8 cellular contexts compared by ENCODE assay signal in the genomic region with DNA sequence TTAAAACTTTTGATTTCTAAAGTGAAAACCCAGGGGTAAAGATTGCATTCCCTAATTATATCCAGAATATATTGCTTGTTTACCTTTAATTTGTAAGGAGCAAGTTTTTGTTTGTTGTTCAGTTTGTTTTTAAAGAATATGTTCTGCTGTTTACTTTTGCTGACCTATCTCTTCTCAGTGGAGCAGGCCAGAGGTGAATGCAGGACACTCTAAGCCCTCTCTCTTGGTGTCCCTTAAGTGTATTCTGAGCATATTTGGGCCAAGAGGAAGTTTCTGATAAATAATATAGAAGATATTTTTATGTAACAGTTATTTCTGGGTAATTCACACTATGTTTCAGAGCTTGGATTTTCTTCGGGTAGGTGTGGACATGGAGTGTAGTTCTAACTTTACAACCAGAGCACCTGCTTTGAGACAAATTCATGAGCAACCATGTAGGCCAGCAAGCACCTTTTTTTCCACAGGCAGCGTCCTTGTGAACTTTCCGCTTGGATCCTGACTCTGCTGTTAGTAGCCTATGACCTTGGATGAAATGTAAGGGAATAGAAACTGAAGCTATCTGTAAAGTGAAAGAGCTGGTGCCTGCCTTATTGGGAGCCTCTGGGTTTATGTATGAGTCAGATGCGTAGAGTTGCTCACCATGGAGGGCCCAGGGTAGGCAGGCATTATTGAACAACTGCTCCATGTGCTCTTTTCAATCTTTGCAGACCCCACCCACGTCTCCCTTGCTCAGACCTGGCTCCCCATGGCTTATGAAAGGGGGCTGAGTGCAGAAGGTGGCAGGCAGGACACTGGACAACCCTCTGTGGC. TPM values are rescaled to one million over a fixed set of nuclear protein-coding genes. Genes with fewer than 3 reads are reported as not detected.
DNase-seq lines count a peak whose midpoint lies in the region; ATAC-seq, FAIRE-seq and TF ChIP-seq lines count a peak whose summit lies in the region.

No MANE protein-coding gene starts in this region.

- TF ChIP-seq CTCF in WTC11 (IDR thresholded peaks at IDR 0.05) = no peak
- TF ChIP-seq CTCF in kidney (IDR thresholded peaks at IDR 0.05; ENCODE audit: borderline replicate concordance, extremely low read depth, insufficient read depth) = no peak
- no peak for TF ChIP-seq CTCF in transverse colon (IDR thresholded peaks at IDR 0.05)

- POLR2A ChIA-PET in WTC11 (lab: Charles Lee) = no interaction called here

- CTCF ChIA-PET in WTC11 (lab: Charles Lee) = no interaction called here

- no peak for TF ChIP-seq POLR2A in transverse colon (IDR thresholded peaks at IDR 0.05)

- peak overlapping the region; percentile 87; the same call in 1 of the 2 replicates for H3K27ac Mint-ChIP-seq in WTC11

- H3K9me3 ChIP-seq in kidney (ENCODE audit: control insufficient read depth in 1 of 2, low read length in 2 of 2) (no peaks in the 10 kb centered on the region), transverse colon (no peaks in the 10 kb centered on the region)

- H3K36me3 ChIP-seq in kidney (ENCODE audit: control insufficient read depth in 1 of 2, insufficient read depth in 2 of 2, low read length in 2 of 2) (peaks cover 9 to 26% of the 10 kb centered on the region in 2 donors), transverse colon (peaks cover 0 to 24% (median 0%) of the 10 kb centered on the region in 4 donors)

- H3K27ac ChIP-seq in kidney (ENCODE audit: low read depth in 2 of 2, low read length in 2 of 2) = peak overlapping the region; percentile 63 to 71
- peak overlapping the region; percentile 48 to 63 (median 58) for H3K27ac ChIP-seq in transverse colon
- H3K27ac ChIP-seq in substantia nigra (ENCODE audit: low read depth, low read length, poor library complexity, severe bottlenecking) = no peak overlapping the region

- no peak overlapping the region for H3K4me3 Mint-ChIP-seq in WTC11

- peaks cover 14 to 34% of the 10 kb centered on the region in 2 donors for H3K4me1 ChIP-seq in kidney (ENCODE audit: control insufficient read depth in 1 of 2, insufficient read depth in 1 of 2, low read depth in 1 of 2, low read length in 2 of 2)
- H3K4me1 ChIP-seq in transverse colon = peaks cover 13 to 60% (median 39%) of the 10 kb centered on the region in 4 donors

- peaks cover 9% of the 10 kb centered on the region for H3K4me1 Mint-ChIP-seq in WTC11

- DNase-seq in WTC11 (ENCODE audit: low spot score) (no peak), kidney (no peak), transverse colon (no peak), substantia nigra (lab: John Stamatoyannopoulos, UW) (no peak), cerebellar cortex (ENCODE audit: low spot score) (no peak), KG1 (lab: John Stamatoyannopoulos, UW) (no peak)

- intact Hi-C loops in kidney (cut with DNase I) (no loop called here), transverse colon (cut with DNase I; ENCODE audit: low total_unique reads) (no loop called here)

- peak overlapping the region in 1 of 2 donors; percentile 9 for H3K9ac ChIP-seq in kidney (ENCODE audit: low read length in 2 of 2)

- peak; percentile 68 for ATAC-seq in GM18520 (IDR thresholded peaks at IDR 0.05; ENCODE audit: unreplicated experiment)
- ATAC-seq in HG02798 (IDR thresholded peaks at IDR 0.05; ENCODE audit: poor library complexity, unreplicated experiment) = peak; percentile 80
- no peak for ATAC-seq in WTC11

- WGBS in transverse colon (ENCODE audit: low coverage in 1 of 2), 2 donors = 40 to 48% methylated on average over 1 to 5 of the region's 5 CpGs

- in situ Hi-C loops in transverse colon (cut with MboI; ENCODE audit: low pct_ligation_motif_present in 1 of 4, low pct_unique_long_range_greater_than_20kb in 1 of 4, low sequenced_read_pairs in 3 of 4) = no loop called here

- H3K36me3 Mint-ChIP-seq in WTC11 = peaks cover 12% of the 10 kb centered on the region

- no peaks in the 10 kb centered on the region for H3K27me3 ChIP-seq in transverse colon

- no peaks in the 10 kb centered on the region for H3K9me3 Mint-ChIP-seq in WTC11

- H3K27me3 Mint-ChIP-seq in WTC11 (ENCODE audit: low read depth) = no peaks in the 10 kb centered on the region

- H3K4me3 ChIP-seq in kidney (ENCODE audit: low read length in 2 of 2) (peak overlapping the region in 1 of 2 donors; percentile 33), transverse colon (no peak overlapping the region)

- no peak for TF ChIP-seq EP300 in transverse colon (IDR thresholded peaks at IDR 0.05; ENCODE audit: low read depth)

- FAIRE-seq in kidney (lab: Jason Lieb, UNC) = no peak

TF ChIP-seq in WTC11, 78 proteins besides CTCF, POLR2A, EP300 and RAD21 (continues in another document):
- TF ChIP-seq PRRX2 (CRISPR knock-in tag; IDR thresholded peaks at IDR 0.05) = no peak
- TF ChIP-seq MXD4 (CRISPR knock-in tag; IDR thresholded peaks at IDR 0.05; ENCODE audit: borderline replicate concordance) = no peak
- no peak for TF ChIP-seq TCF7 (CRISPR knock-in tag; IDR thresholded peaks at IDR 0.05; ENCODE audit: low read depth)
- no peak for TF ChIP-seq NFE2L1 (CRISPR knock-in tag; IDR thresholded peaks at IDR 0.05)
- TF ChIP-seq, protein P1, sequence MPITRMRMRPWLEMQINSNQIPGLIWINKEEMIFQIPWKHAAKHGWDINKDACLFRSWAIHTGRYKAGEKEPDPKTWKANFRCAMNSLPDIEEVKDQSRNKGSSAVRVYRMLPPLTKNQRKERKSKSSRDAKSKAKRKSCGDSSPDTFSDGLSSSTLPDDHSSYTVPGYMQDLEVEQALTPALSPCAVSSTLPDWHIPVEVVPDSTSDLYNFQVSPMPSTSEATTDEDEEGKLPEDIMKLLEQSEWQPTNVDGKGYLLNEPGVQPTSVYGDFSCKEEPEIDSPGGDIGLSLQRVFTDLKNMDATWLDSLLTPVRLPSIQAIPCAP (CRISPR knock-in tag; IDR thresholded peaks at IDR 0.05) = no peak
- TF ChIP-seq, protein P2, sequence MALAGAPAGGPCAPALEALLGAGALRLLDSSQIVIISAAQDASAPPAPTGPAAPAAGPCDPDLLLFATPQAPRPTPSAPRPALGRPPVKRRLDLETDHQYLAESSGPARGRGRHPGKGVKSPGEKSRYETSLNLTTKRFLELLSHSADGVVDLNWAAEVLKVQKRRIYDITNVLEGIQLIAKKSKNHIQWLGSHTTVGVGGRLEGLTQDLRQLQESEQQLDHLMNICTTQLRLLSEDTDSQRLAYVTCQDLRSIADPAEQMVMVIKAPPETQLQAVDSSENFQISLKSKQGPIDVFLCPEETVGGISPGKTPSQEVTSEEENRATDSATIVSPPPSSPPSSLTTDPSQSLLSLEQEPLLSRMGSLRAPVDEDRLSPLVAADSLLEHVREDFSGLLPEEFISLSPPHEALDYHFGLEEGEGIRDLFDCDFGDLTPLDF (CRISPR knock-in tag; IDR thresholded peaks at IDR 0.05) = no peak
- TF ChIP-seq, protein P3, sequence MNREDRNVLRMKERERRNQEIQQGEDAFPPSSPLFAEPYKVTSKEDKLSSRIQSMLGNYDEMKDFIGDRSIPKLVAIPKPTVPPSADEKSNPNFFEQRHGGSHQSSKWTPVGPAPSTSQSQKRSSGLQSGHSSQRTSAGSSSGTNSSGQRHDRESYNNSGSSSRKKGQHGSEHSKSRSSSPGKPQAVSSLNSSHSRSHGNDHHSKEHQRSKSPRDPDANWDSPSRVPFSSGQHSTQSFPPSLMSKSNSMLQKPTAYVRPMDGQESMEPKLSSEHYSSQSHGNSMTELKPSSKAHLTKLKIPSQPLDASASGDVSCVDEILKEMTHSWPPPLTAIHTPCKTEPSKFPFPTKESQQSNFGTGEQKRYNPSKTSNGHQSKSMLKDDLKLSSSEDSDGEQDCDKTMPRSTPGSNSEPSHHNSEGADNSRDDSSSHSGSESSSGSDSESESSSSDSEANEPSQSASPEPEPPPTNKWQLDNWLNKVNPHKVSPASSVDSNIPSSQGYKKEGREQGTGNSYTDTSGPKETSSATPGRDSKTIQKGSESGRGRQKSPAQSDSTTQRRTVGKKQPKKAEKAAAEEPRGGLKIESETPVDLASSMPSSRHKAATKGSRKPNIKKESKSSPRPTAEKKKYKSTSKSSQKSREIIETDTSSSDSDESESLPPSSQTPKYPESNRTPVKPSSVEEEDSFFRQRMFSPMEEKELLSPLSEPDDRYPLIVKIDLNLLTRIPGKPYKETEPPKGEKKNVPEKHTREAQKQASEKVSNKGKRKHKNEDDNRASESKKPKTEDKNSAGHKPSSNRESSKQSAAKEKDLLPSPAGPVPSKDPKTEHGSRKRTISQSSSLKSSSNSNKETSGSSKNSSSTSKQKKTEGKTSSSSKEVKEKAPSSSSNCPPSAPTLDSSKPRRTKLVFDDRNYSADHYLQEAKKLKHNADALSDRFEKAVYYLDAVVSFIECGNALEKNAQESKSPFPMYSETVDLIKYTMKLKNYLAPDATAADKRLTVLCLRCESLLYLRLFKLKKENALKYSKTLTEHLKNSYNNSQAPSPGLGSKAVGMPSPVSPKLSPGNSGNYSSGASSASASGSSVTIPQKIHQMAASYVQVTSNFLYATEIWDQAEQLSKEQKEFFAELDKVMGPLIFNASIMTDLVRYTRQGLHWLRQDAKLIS (CRISPR knock-in tag; IDR thresholded peaks at IDR 0.05; ENCODE audit: borderline replicate concordance) = no peak
- no peak for TF ChIP-seq ZNF263 (CRISPR knock-in tag; IDR thresholded peaks at IDR 0.05; ENCODE audit: low read depth)

RNA-seq across cellular contexts. Expression of a gene that starts 16.1 kb away (rescaled TPM):
- 79.6 to 90.5 TPM (median 89.7 TPM) in 3 replicates for total RNA-seq in WTC11 (2021)
- total RNA-seq in kidney = 132 TPM
- 108 TPM for polyA plus RNA-seq in kidney (ENCODE audit: insufficient read depth, low read depth, low replicate concordance)
- total RNA-seq in transverse colon = 100 to 1,000 TPM in 3 of 4 donors, 10 to 100 TPM in 1; 74.0 to 160 (median 143) TPM

RNA-seq across cellular contexts. Expression of a gene that starts 40.5 kb away (rescaled TPM):
- total RNA-seq in WTC11 (2021) (58.6 to 61.9 TPM (median 60.9 TPM) in 3 replicates), kidney (105 TPM), transverse colon (100 to 1,000 TPM; 226 to 303 (median 254) TPM)
- 138 TPM for polyA plus RNA-seq in kidney (ENCODE audit: insufficient read depth, low read depth, low replicate concordance)

RNA-seq across cellular contexts. Expression of a gene that starts 48.8 kb away (rescaled TPM):
- total RNA-seq in WTC11 (2021) (69.4 to 83.1 TPM (median 74.5 TPM) in 3 replicates), kidney (62.0 TPM), transverse colon (100 to 1,000 TPM in 1 of 4 donors, 10 to 100 TPM in 3; 41.1 to 202 (median 42.3) TPM)
- 83.6 TPM for polyA plus RNA-seq in kidney (ENCODE audit: insufficient read depth, low read depth, low replicate concordance)
